In genomic region chr19:33778089-33778791, GRCh38 we compare ENCODE assay signal across 8 cellular contexts. TPM values are rescaled to one million over a fixed set of nuclear protein-coding genes. Genes with fewer than 3 reads are reported as not detected.
DNase-seq lines count a peak whose midpoint lies in the region; ATAC-seq lines count a peak whose summit lies in the region.

No MANE protein-coding gene starts in this region.

- H3K27ac Mint-ChIP-seq in central memory CD8-positive, alpha-beta T cell (ENCODE audit: low read depth) = no peak overlapping the region

- peak; percentile 58 for DNase-seq in NK-92 treated with Interleukin-12 subunit alpha and Interleukin-12 subunit beta, amount 100 ng/mL, for 24 hours (lab: John Stamatoyannopoulos, UW)
- DNase-seq in NK-92 (lab: John Stamatoyannopoulos, UW; ENCODE audit: unreplicated experiment) = no peak
- DNase-seq in NCI-H2196 treated with DMSO at 0.1 percent for 48 hours (lab: John Stamatoyannopoulos, UW; ENCODE audit: unreplicated experiment) = peak; percentile 79
- DNase-seq in activated CD4-positive, alpha-beta T cell treated with anti-CD3 and anti-CD28 coated beads for 1 hour = peak; percentile 78
- DNase-seq in central memory CD8-positive, alpha-beta T cell (ENCODE audit: low spot score in 2 of 2) = peak; percentile 65 to 80
- peak; percentile 47 to 87 for DNase-seq in left colon
- peak; percentile 74 to 87 for DNase-seq in stimulated activated CD4-positive, alpha-beta T cell treated with anti-CD3 and anti-CD28 coated beads, Interleukin-4, amount 100 ng/mL, for 4 hours

- H3K36me3 Mint-ChIP-seq in central memory CD8-positive, alpha-beta T cell (ENCODE audit: insufficient read depth) = peaks cover 3% of the 10 kb centered on the region

- peak; percentile 63 for ATAC-seq in HG03045 (IDR thresholded peaks at IDR 0.05; ENCODE audit: unreplicated experiment)
- ATAC-seq in central memory CD8-positive, alpha-beta T cell (replicated peaks; ENCODE audit: extremely low read depth, poor library complexity, severe bottlenecking) = peak; percentile 76
- peak; percentile 95 for ATAC-seq in left colon

- H3K4me1 Mint-ChIP-seq in central memory CD8-positive, alpha-beta T cell = peaks cover 12% of the 10 kb centered on the region

- H3K9me3 Mint-ChIP-seq in central memory CD8-positive, alpha-beta T cell = no peaks in the 10 kb centered on the region

- peaks cover 57% of the 10 kb centered on the region for H3K27me3 Mint-ChIP-seq in central memory CD8-positive, alpha-beta T cell

- H3K4me3 Mint-ChIP-seq in central memory CD8-positive, alpha-beta T cell = peak overlapping the region; percentile 5

- intact Hi-C loops in left colon (cut with DNase I, micrococcal nuclease) = loop anchor here (5.0 to 10.0 kb wide), 2 partner anchors 317 to 319 kb away; no protein-coding TSS in a partner anchor

RNA-seq across cellular contexts. Expression of gene KCTD15, which starts 18.4 kb away (rescaled TPM):
- total RNA-seq in left colon = 10 to 100 TPM in 1 of 2 donors, 1 to 10 TPM in 1; 9.0 to 13.1 TPM
